Comparison of ENCODE assay signal across 9 cellular contexts in genomic region chr10:8365935-8366911, GRCh38.
DNase-seq lines count a peak whose midpoint lies in the region; ATAC-seq lines count a peak whose summit lies in the region.
"Had no signal": no experiment of that assay in that cellular context is flagged by ENCODE, and none has a peak within 500 bp of the region (broad histone marks: within the 10 kb centered on the region; RNA-seq: fewer than 3 reads in every experiment).

No MANE protein-coding gene starts in this region.

- peak; percentile 6 to 33 for DNase-seq in activated CD8-positive, alpha-beta memory T cell treated with anti-CD3 and anti-CD28 coated beads for 1 hour (ENCODE audit: extremely low read depth in 1 of 2, low read depth in 1 of 2)
- DNase-seq in activated CD8-positive, alpha-beta memory T cell treated with anti-CD3 and anti-CD28 coated beads for 24 hours = no peak
- DNase-seq in activated CD8-positive, alpha-beta memory T cell treated with anti-CD3 and anti-CD28 coated beads for 48 hours (ENCODE audit: low read depth in 2 of 3, low spot score in 2 of 3) = peak in 2 of 3 experiments; percentile 24 to 31
- DNase-seq in iPS-NIHi7 (ENCODE audit: extremely low spot score) (peak; percentile 27), anterior cingulate cortex (lab: John Stamatoyannopoulos, UW) (no peak), AML-193 (lab: John Stamatoyannopoulos, UW) (no peak), GM19238 (ENCODE audit: insufficient read length, low spot score) (no peak)
- peak; percentile 53 for DNase-seq in stimulated activated naive CD8-positive, alpha-beta T cell treated with anti-CD3 and anti-CD28 coated beads, Interleukin-15, Interleukin-2, amounts not matched to agents 100 U/mL and 50 U/mL, for 24 hours
- DNase-seq: retina had no signal

- ATAC-seq in stimulated activated naive CD8-positive, alpha-beta T cell treated with anti-CD3 and anti-CD28 coated beads, Interleukin-15, Interleukin-2, amounts not matched to agents 100 U/mL and 50 U/mL, for 24 hours = peak; percentile 83

Comparison
In these comparisons a context has a peak if more than half of its experiments do, and no peak if none do; other contexts are left out.
1. DNase-seq: peak in activated CD8-positive, alpha-beta memory T cell treated with anti-CD3 and anti-CD28 coated beads for 1 hour (2 of 2), activated CD8-positive, alpha-beta memory T cell treated with anti-CD3 and anti-CD28 coated beads for 48 hours (2 of 3), iPS-NIHi7 (single experiment) and stimulated activated naive CD8-positive, alpha-beta T cell treated with anti-CD3 and anti-CD28 coated beads, Interleukin-15, Interleukin-2, amounts not matched to agents 100 U/mL and 50 U/mL, for 24 hours (single experiment); none in activated CD8-positive, alpha-beta memory T cell treated with anti-CD3 and anti-CD28 coated beads for 24 hours (single experiment), anterior cingulate cortex (0 of 58), AML-193 (0 of 2) and GM19238 (single experiment).